17 cellular contexts compared by ENCODE assay signal in genomic region chr15:86725628-86726027, GRCh38.
DNase-seq lines count a peak whose midpoint lies in the region; ATAC-seq and TF ChIP-seq lines count a peak whose summit lies in the region.
"Had no signal": no experiment of that assay in that cellular context is flagged by ENCODE, and none has a peak within 500 bp of the region (broad histone marks: within the 10 kb centered on the region; RNA-seq: fewer than 3 reads in every experiment).

No MANE protein-coding gene starts in this region.

- ATAC-seq in RWPE2 (ENCODE audit: low read depth) (peak; percentile 51; the same call in 2 of the 3 replicates), GM23338 (no peak)
- ATAC-seq: A549; CD8-positive, alpha-beta T cell had no signal

- no peaks in the 10 kb centered on the region for H3K36me3 ChIP-seq in RWPE2 (ENCODE audit: low read depth)
- no peaks in the 10 kb centered on the region for H3K36me3 ChIP-seq in neuronal stem cell (replicated peaks in 1 of 2; ENCODE audit: control insufficient read depth in 2 of 2, insufficient read depth in 2 of 2, low read length in 2 of 2)
- H3K36me3 ChIP-seq in GM23338 (ENCODE audit: insufficient read depth) = no peaks in the 10 kb centered on the region
- H3K36me3 ChIP-seq: BLaER1 treated with 17β-estradiol and CSF1 and Interleukin-3, amounts not matched to agents 10 nM and 100 nM had no signal

- H3K4ac ChIP-seq in neuronal stem cell (ENCODE audit: low read length) = no peak overlapping the region

- H3K9ac ChIP-seq in neuronal stem cell (ENCODE audit: low read depth, low read length, poor library complexity) = peak overlapping the region; percentile 27
- H3K9ac ChIP-seq: BLaER1 treated with 17β-estradiol and CSF1 and Interleukin-3, amounts not matched to agents 10 nM and 100 nM had no signal

- no peak overlapping the region for H2BK120ac ChIP-seq in neuronal stem cell (ENCODE audit: low read depth, low read length)

- no peaks in the 10 kb centered on the region for H3F3A ChIP-seq in GM23338 (replicated peaks; ENCODE audit: low read depth)

- no peak overlapping the region for H3K4me3 Mint-ChIP-seq in GM23338
- H3K4me3 Mint-ChIP-seq in activated CD4-positive, alpha-beta memory T cell treated with anti-CD3 and anti-CD28 coated beads for 36 hours = no peak overlapping the region
- H3K4me3 Mint-ChIP-seq: B cell; CD4-positive, alpha-beta T cell; CD8-positive, alpha-beta T cell had no signal

- no peak overlapping the region for H2BK5ac ChIP-seq in neuronal stem cell (ENCODE audit: low read length)

- H3K27me3 ChIP-seq in RWPE2 (ENCODE audit: insufficient read depth, poor library complexity, severe bottlenecking) (peaks cover 6% of the 10 kb centered on the region), neuronal stem cell (ENCODE audit: control insufficient read depth in 3 of 3, insufficient read depth in 3 of 3, low read depth in 1 of 3, low read length in 3 of 3) (no peaks in the 10 kb centered on the region), GM23338 (ENCODE audit: insufficient read depth) (no peaks in the 10 kb centered on the region)
- H3K27me3 ChIP-seq: BLaER1 treated with 17β-estradiol and CSF1 and Interleukin-3, amounts not matched to agents 10 nM and 100 nM had no signal

- H3K4me1 ChIP-seq in RWPE2 (ENCODE audit: insufficient read depth, poor library complexity, severe bottlenecking) = no peaks in the 10 kb centered on the region
- H3K4me1 ChIP-seq in neuronal stem cell (ENCODE audit: control insufficient read depth in 2 of 2, insufficient read depth in 1 of 2, low read depth in 1 of 2, low read length in 2 of 2) = no peaks in the 10 kb centered on the region
- H3K4me1 ChIP-seq in GM23338 (ENCODE audit: insufficient read depth) = no peaks in the 10 kb centered on the region
- H3K4me1 ChIP-seq: A549; BLaER1 treated with 17β-estradiol and CSF1 and Interleukin-3, amounts not matched to agents 10 nM and 100 nM; Caco-2 had no signal

- no peaks in the 10 kb centered on the region for H3K79me2 ChIP-seq in GM23338 (replicated peaks; ENCODE audit: insufficient read depth)

- H3K14ac ChIP-seq in neuronal stem cell (ENCODE audit: low read length) = no peak overlapping the region

- CTCF ChIA-PET in activated CD4-positive, alpha-beta memory T cell treated with anti-CD3 and anti-CD28 coated beads for 36 hours (lab: Charles Lee) = interaction anchor here (1.3 kb wide), 1 partner anchor 18 kb away, joined by 3 read pairs; no protein-coding TSS in a partner anchor

- no peak for DNase-seq in RWPE2 (ENCODE audit: low spot score)
- peak; percentile 33 for DNase-seq in epithelial cell of esophagus (ENCODE audit: low read depth)
- no peak for DNase-seq in neuronal stem cell (ENCODE audit: low spot score)
- no peak for DNase-seq in GM23338 (ENCODE audit: low spot score)
- no peak for DNase-seq in activated CD4-positive, alpha-beta memory T cell treated with anti-CD3 and anti-CD28 coated beads for 36 hours
- DNase-seq: AML-193; Caco-2; Calu3; CD4-positive, alpha-beta T cell; CD8-positive, alpha-beta T cell; DMS79 treated with DMSO at 0.1 percent for 48 hours; GF-D8 had no signal

- intact Hi-C loops in activated CD4-positive, alpha-beta memory T cell treated with anti-CD3 and anti-CD28 coated beads for 36 hours (cut with micrococcal nuclease) = no loop called here

- H2BK12ac ChIP-seq in neuronal stem cell (ENCODE audit: low read length) = no peak overlapping the region

- H2AFZ ChIP-seq in neuronal stem cell (ENCODE audit: low read length) (no peak overlapping the region), GM23338 (no peak overlapping the region)

- H4K20me1 ChIP-seq in GM23338 (replicated peaks; ENCODE audit: insufficient read depth) = no peaks in the 10 kb centered on the region
- H4K20me1 ChIP-seq: BLaER1 treated with 17β-estradiol and CSF1 and Interleukin-3, amounts not matched to agents 10 nM and 100 nM had no signal

- H3K9me3 ChIP-seq in RWPE2 (ENCODE audit: severe bottlenecking) = no peaks in the 10 kb centered on the region
- H3K9me3 ChIP-seq in neuronal stem cell (replicated peaks in 1 of 2; ENCODE audit: control insufficient read depth in 2 of 2, insufficient read depth in 1 of 2, low read depth in 1 of 2, low read length in 2 of 2) = no peaks in the 10 kb centered on the region
- H3K9me3 ChIP-seq: A549; BLaER1 treated with 17β-estradiol and CSF1 and Interleukin-3, amounts not matched to agents 10 nM and 100 nM; Caco-2 had no signal

- H3K4me2 ChIP-seq in neuronal stem cell (ENCODE audit: insufficient read depth, low read length, poor library complexity, severe bottlenecking) (no peak overlapping the region), GM23338 (no peak overlapping the region)
- H3K4me2 ChIP-seq: A549; BLaER1 treated with 17β-estradiol and CSF1 and Interleukin-3, amounts not matched to agents 10 nM and 100 nM had no signal

- H3K18ac ChIP-seq in neuronal stem cell (ENCODE audit: low read length) = no peak overlapping the region

- no peaks in the 10 kb centered on the region for H3K36me3 Mint-ChIP-seq in GM23338 (ENCODE audit: low read depth)
- H3K36me3 Mint-ChIP-seq in activated CD4-positive, alpha-beta memory T cell treated with anti-CD3 and anti-CD28 coated beads for 36 hours = no peaks in the 10 kb centered on the region
- H3K36me3 Mint-ChIP-seq: CD8-positive, alpha-beta T cell had no signal

- no peak overlapping the region for H3K27ac Mint-ChIP-seq in GM23338
- no peak overlapping the region for H3K27ac Mint-ChIP-seq in activated CD4-positive, alpha-beta memory T cell treated with anti-CD3 and anti-CD28 coated beads for 36 hours
- H3K27ac Mint-ChIP-seq: B cell; CD4-positive, alpha-beta T cell; CD8-positive, alpha-beta T cell had no signal

- H3K4me3 ChIP-seq in RWPE2 (ENCODE audit: severe bottlenecking) (no peak overlapping the region), epithelial cell of esophagus (ENCODE audit: low read length) (no peak overlapping the region), neuronal stem cell (ENCODE audit: low read length in 2 of 2) (no peak overlapping the region), GM23338 (no peak overlapping the region)
- H3K4me3 ChIP-seq: A549; BLaER1 treated with 17β-estradiol and CSF1 and Interleukin-3, amounts not matched to agents 10 nM and 100 nM had no signal

- H2AK5ac ChIP-seq in neuronal stem cell (ENCODE audit: low read depth, low read length) = no peak overlapping the region

- POLR2A ChIA-PET in activated CD4-positive, alpha-beta memory T cell treated with anti-CD3 and anti-CD28 coated beads for 36 hours (lab: Charles Lee) = no interaction called here

- no peak overlapping the region for H4K91ac ChIP-seq in neuronal stem cell (ENCODE audit: low read depth, low read length, poor library complexity)

- no peaks in the 10 kb centered on the region for H3K79me1 ChIP-seq in neuronal stem cell (ENCODE audit: low read depth, low read length)

- TF ChIP-seq CTCF in RWPE2 (IDR thresholded peaks at IDR 0.05; ENCODE audit: poor library complexity, severe bottlenecking) (no peak), epithelial cell of esophagus (IDR thresholded peaks at IDR 0.05; ENCODE audit: insufficient read depth, low read depth, low read length, missing control alignments) (no peak), GM23338 (conservative IDR thresholded peaks at IDR 0.05; ENCODE audit: low read depth in 2 of 2) (no peak)

- H3K27ac ChIP-seq in RWPE2 (ENCODE audit: poor library complexity, severe bottlenecking) (no peak overlapping the region), neuronal stem cell (replicated peaks; ENCODE audit: low read length) (no peak overlapping the region), GM23338 (ENCODE audit: low read depth) (no peak overlapping the region)
- H3K27ac ChIP-seq: 22Rv1; A549; BLaER1 treated with 17β-estradiol and CSF1 and Interleukin-3, amounts not matched to agents 10 nM and 100 nM; C4-2B had no signal

- no peak overlapping the region for H2BK15ac ChIP-seq in neuronal stem cell (ENCODE audit: low read length)

- H4K8ac ChIP-seq in neuronal stem cell (ENCODE audit: low read depth, low read length) = no peak overlapping the region

- H3K27me3 Mint-ChIP-seq in GM23338 (ENCODE audit: insufficient read depth, low read depth, poor library complexity) = no peaks in the 10 kb centered on the region
- no peaks in the 10 kb centered on the region for H3K27me3 Mint-ChIP-seq in activated CD4-positive, alpha-beta memory T cell treated with anti-CD3 and anti-CD28 coated beads for 36 hours
- H3K27me3 Mint-ChIP-seq: B cell; CD4-positive, alpha-beta T cell had no signal

- no peak overlapping the region for H3K23ac ChIP-seq in neuronal stem cell (ENCODE audit: low read depth, low read length, poor library complexity)

- H3K9me2 ChIP-seq in GM23338 (ENCODE audit: insufficient read depth) = no peaks in the 10 kb centered on the region

- no peaks in the 10 kb centered on the region for H3K9me3 Mint-ChIP-seq in GM23338
- peaks cover 11% of the 10 kb centered on the region for H3K9me3 Mint-ChIP-seq in activated CD4-positive, alpha-beta memory T cell treated with anti-CD3 and anti-CD28 coated beads for 36 hours
- H3K9me3 Mint-ChIP-seq: CD4-positive, alpha-beta T cell had no signal

- no peaks in the 10 kb centered on the region for H3K4me1 Mint-ChIP-seq in GM23338
- H3K4me1 Mint-ChIP-seq in activated CD4-positive, alpha-beta memory T cell treated with anti-CD3 and anti-CD28 coated beads for 36 hours (ENCODE audit: low read depth) = peaks cover 5% of the 10 kb centered on the region
- H3K4me1 Mint-ChIP-seq: B cell had no signal

TF ChIP-seq in GM23338, 12 proteins besides CTCF, POLR2A, EP300 and RAD21 (continues in another document):
- TF ChIP-seq NANOG (IDR thresholded peaks at IDR 0.05; ENCODE audit: borderline replicate concordance) (no peak), EZH2phosphoT487 (IDR thresholded peaks at IDR 0.05; ENCODE audit: unreplicated experiment) (no peak), STAT1 (IDR thresholded peaks at IDR 0.05; ENCODE audit: unreplicated experiment) (no peak), JUNB (IDR thresholded peaks at IDR 0.05; ENCODE audit: unreplicated experiment) (no peak), EZH2 (IDR thresholded peaks at IDR 0.05; ENCODE audit: low read depth, unreplicated experiment) (no peak), ZNF114 (CRISPR knock-in tag; IDR thresholded peaks at IDR 0.05) (no peak)
